In genomic region chr19:48367855-48368254, GRCh38 we compare ENCODE assay signal across 13 cellular contexts. TPM values are rescaled to one million over a fixed set of nuclear protein-coding genes. Genes with fewer than 3 reads are reported as not detected.
"Had no signal": no experiment of that assay in that cellular context is flagged by ENCODE, and none has a peak within 500 bp of the region (broad histone marks: within the 10 kb centered on the region; RNA-seq: fewer than 3 reads in every experiment).

No MANE protein-coding gene starts in this region.

- H3K27me3 ChIP-seq: testis, uterus had no signal

- H3K27ac ChIP-seq: lower lobe of right lung, uterus had no signal

- DNase-seq: activated CD4-positive, alpha-beta T cell treated with anti-CD3 and anti-CD28 coated beads, Interleukin-2, amount 10 ng/mL, durations not matched to agents 7 days and 5 days; activated CD4-positive, CD25-positive, alpha-beta regulatory T cell; amniotic stem cell; erythroblast; hypothalamus; kidney glomerular epithelial cell; lower lobe of right lung; naive thymus-derived CD4-positive, alpha-beta T cell; occipital lobe; stimulated activated CD4-positive, alpha-beta T cell treated with anti-CD3 and anti-CD28 coated beads, Interleukin-2, amount 100 ng/mL, for 48 hours; testis; uterus had no signal

- H3K36me3 ChIP-seq: lower lobe of right lung, uterus had no signal

- H3K4me3 ChIP-seq: lower lobe of right lung, testis, uterus had no signal

- H3K9me3 ChIP-seq: lower lobe of right lung, testis, uterus had no signal

- ATAC-seq: activated naive CD4-positive, alpha-beta T cell treated with anti-CD3 and anti-CD28 coated beads, Interleukin-2, amount 50 U/mL, for 72 hours; lower lobe of right lung; naive thymus-derived CD4-positive, alpha-beta T cell had no signal

RNA-seq across cellular contexts. Expression of gene SYNGR4, which starts 3.7 kb away (rescaled TPM):
- total RNA-seq: activated CD4-positive, alpha-beta T cell treated with anti-CD3 and anti-CD28 coated beads, Interleukin-2, amount 10 ng/mL, durations not matched to agents 7 days and 5 days; lower lobe of right lung; naive thymus-derived CD4-positive, alpha-beta T cell; occipital lobe; uterus had no signal
- polyA plus RNA-seq: naive thymus-derived CD4-positive, alpha-beta T cell had no signal

RNA-seq across cellular contexts. Expression of gene GRIN2D, which starts 25.6 kb away (rescaled TPM):
- polyA plus RNA-seq: naive thymus-derived CD4-positive, alpha-beta T cell had no signal
